Comparison of ENCODE assay signal across 8 cellular contexts in genomic region chr21:37366488-37367300, GRCh38. TPM values are rescaled to one million over a fixed set of nuclear protein-coding genes. Genes with fewer than 3 reads are reported as not detected.
DNase-seq lines count a peak whose midpoint lies in the region; ATAC-seq, FAIRE-seq and TF ChIP-seq lines count a peak whose summit lies in the region.

TSS of gene DYRK1A (plus strand) at chr21:37366773. CDS start at chr21:37420375, 53,602 bp downstream.

- H2BK5ac ChIP-seq in trophoblast cell (ENCODE audit: low read depth, low read length, poor library complexity) = peak within 1 kb of the TSS; percentile 100

- DNase-seq in GM12891 (ENCODE audit: insufficient read length, low spot score) (peak; percentile 89), NCI-H1436 treated with DMSO at 0.1 percent for 48 hours (lab: John Stamatoyannopoulos, UW) (peak; percentile 83), T-cell (peak; percentile 95 to 99 (median 98)), cardiac septum (ENCODE audit: low spot score) (peak; percentile 99), trophoblast cell (peak; percentile 98 to 99), transverse colon (peak; percentile 99)

- H3K4me2 ChIP-seq in trophoblast cell (ENCODE audit: low read length) = peak within 1 kb of the TSS; percentile 95

- H3K27me3 Mint-ChIP-seq in T-cell = no peaks in the 10 kb centered on the region

- peak within 1 kb of the TSS; percentile 100 for H4K91ac ChIP-seq in trophoblast cell (ENCODE audit: low read depth, low read length)

- H2BK120ac ChIP-seq in trophoblast cell (ENCODE audit: insufficient read depth, low read length, poor library complexity) = peak within 1 kb of the TSS; percentile 99

- no peaks in the 10 kb centered on the region for H3K9me3 Mint-ChIP-seq in T-cell

- peak within 1 kb of the TSS; percentile 100 for H3K4me3 ChIP-seq in trophoblast cell (ENCODE audit: low read depth, low read length)
- H3K4me3 ChIP-seq in transverse colon = peak within 1 kb of the TSS; percentile 84 to 99 (median 96)

- TF ChIP-seq POLR2A in GM12891 (IDR thresholded peaks at IDR 0.05; ENCODE audit: low read depth, low read length) (peak; percentile 76), transverse colon (IDR thresholded peaks at IDR 0.05) (peak; percentile 92)

- H2AK5ac ChIP-seq in trophoblast cell (ENCODE audit: low read length) = peak within 1 kb of the TSS; percentile 100

- peaks cover 42 to 49% (median 46%) of the 10 kb centered on the region in 3 donors for H3K4me1 Mint-ChIP-seq in T-cell

- CTCF ChIA-PET in T-cell (lab: Charles Lee) = interaction anchor here in 1 of 2 donors (1.6 to 2.1 kb wide), 2 partner anchors 98 to 197 kb away, joined by 5 to 6 read pairs; no protein-coding TSS in a partner anchor

- H4K8ac ChIP-seq in trophoblast cell (ENCODE audit: low read depth, low read length) = peak within 1 kb of the TSS; percentile 99

- TF ChIP-seq CTCF in transverse colon (IDR thresholded peaks at IDR 0.05) = no peak

- TF ChIP-seq EP300 in transverse colon (IDR thresholded peaks at IDR 0.05; ENCODE audit: low read depth) = peak; percentile 72

- FAIRE-seq in GM12891 (lab: Jason Lieb, UNC) = peak; percentile 94

- peak within 1 kb of the TSS; percentile 100 for H3K9ac ChIP-seq in trophoblast cell (ENCODE audit: low read length)

- peaks cover 28% of the 10 kb centered on the region for H3K79me2 ChIP-seq in trophoblast cell (ENCODE audit: control insufficient read depth, insufficient read depth, low read length, poor library complexity)

- in situ Hi-C loops in transverse colon (cut with MboI; ENCODE audit: low pct_ligation_motif_present in 1 of 4, low pct_unique_long_range_greater_than_20kb in 1 of 4, low sequenced_read_pairs in 3 of 4) = no loop called here

- H3K4me3 Mint-ChIP-seq in T-cell = peak within 1 kb of the TSS; percentile 97 to 100 (median 98)

- no peaks in the 10 kb centered on the region for H3K9me3 ChIP-seq in trophoblast cell (ENCODE audit: insufficient read depth, low read depth, low read length)
- no peaks in the 10 kb centered on the region for H3K9me3 ChIP-seq in transverse colon

- intact Hi-C loops in cardiac septum (cut with DNase I) (loop anchor here (1.0 to 5.0 kb wide), 4 partner anchors 27 to 196 kb away; no protein-coding TSS in a partner anchor), transverse colon (cut with DNase I; ENCODE audit: low total_unique reads) (loop anchor here (10.0 kb wide), 1 partner anchor 198 kb away; no protein-coding TSS in a partner anchor)

- peaks cover 0 to 2% of the 10 kb centered on the region in 2 experiments for H3K4me1 ChIP-seq in trophoblast cell (ENCODE audit: control insufficient read depth in 1 of 2, insufficient read depth in 2 of 2, low read length in 2 of 2)
- peaks cover 9 to 43% (median 33%) of the 10 kb centered on the region in 4 donors for H3K4me1 ChIP-seq in transverse colon

- 0 to 1% (median 0%) methylated on average over 78 to 89 of the region's 89 CpGs for WGBS in adipose tissue, 3 donors
- WGBS in trophoblast cell (ENCODE audit: extremely low coverage, insufficient coverage, insufficient read length) = no CpG with 5 or more reads among the region's 89 CpGs
- 0% methylated on average over 71 of the region's 89 CpGs; no CpG with 5 or more reads in 1 of the 2 donors for WGBS in transverse colon (ENCODE audit: low coverage in 1 of 2), 2 donors

- peak within 1 kb of the TSS; percentile 100 for H3K18ac ChIP-seq in trophoblast cell (ENCODE audit: low read length)

- peaks cover 25% of the 10 kb centered on the region for H3K79me1 ChIP-seq in trophoblast cell (ENCODE audit: low read length)

- H4K12ac ChIP-seq in trophoblast cell (ENCODE audit: low read depth, low read length) = peak within 1 kb of the TSS; percentile 100

- H3K14ac ChIP-seq in trophoblast cell (ENCODE audit: low read length) = peak within 1 kb of the TSS; percentile 100

- H3K36me3 Mint-ChIP-seq in T-cell = no peaks in the 10 kb centered on the region

- H3K27ac Mint-ChIP-seq in T-cell = peak within 1 kb of the TSS; percentile 99 to 100

- H3K4ac ChIP-seq in trophoblast cell (ENCODE audit: low read depth, low read length) = peak within 1 kb of the TSS; percentile 100

- peak within 1 kb of the TSS; percentile 100 for H3K23ac ChIP-seq in trophoblast cell (ENCODE audit: low read length)

- H2AFZ ChIP-seq in trophoblast cell (ENCODE audit: insufficient read depth, low read length, poor library complexity) = peak within 1 kb of the TSS; percentile 100

- H3K27me3 ChIP-seq in trophoblast cell (ENCODE audit: insufficient read depth, low read length) (no peaks in the 10 kb centered on the region), transverse colon (no peaks in the 10 kb centered on the region)

- POLR2A ChIA-PET in T-cell (lab: Charles Lee) = interaction anchor here in 1 of 2 donors (0.6 to 1.0 kb wide), 7 partner anchors 44 to 1193 kb away, joined by 3 to 10 read pairs (median 4); partner anchors contain the start of gene VPS26C

- H2BK12ac ChIP-seq in trophoblast cell (ENCODE audit: low read length) = peak within 1 kb of the TSS; percentile 92

- ATAC-seq in HG02840 (IDR thresholded peaks at IDR 0.05; ENCODE audit: low FRiP score, unreplicated experiment) (peak; percentile 72), T-cell (replicated peaks in 1 of 4) (peak; percentile 83 to 86 (median 85))

- H3K27ac ChIP-seq in adipose tissue (ENCODE audit: low read depth, low read length) = peak within 1 kb of the TSS; percentile 96
- H3K27ac ChIP-seq in trophoblast cell (ENCODE audit: low read depth, low read length) = peak within 1 kb of the TSS; percentile 100
- peak within 1 kb of the TSS; percentile 96 to 100 (median 100) for H3K27ac ChIP-seq in transverse colon

- no peaks in the 10 kb centered on the region for H3K36me3 ChIP-seq in trophoblast cell (ENCODE audit: control insufficient read depth in 1 of 2, insufficient read depth in 2 of 2, low read length in 2 of 2)
- H3K36me3 ChIP-seq in transverse colon = no peaks in the 10 kb centered on the region

TF ChIP-seq in GM12891, 5 proteins besides CTCF, POLR2A, EP300 and RAD21:
- TF ChIP-seq POLR2AphosphoS5 (IDR thresholded peaks at IDR 0.05; ENCODE audit: low read depth, low read length) (0 out of 2 replicates have a peak, but pooled peaks have one; percentile 58), SPI1 (IDR thresholded peaks at IDR 0.05; ENCODE audit: low read depth, low read length) (no peak), PAX5 (IDR thresholded peaks at IDR 0.05; ENCODE audit: insufficient read depth, low read length, severe bottlenecking) (no peak), TAF1 (IDR thresholded peaks at IDR 0.05; ENCODE audit: low read depth, low read length) (peak; percentile 70), POU2F2 (IDR thresholded peaks at IDR 0.05; ENCODE audit: low read depth, low read length) (no peak)
TF ChIP-seq in GM12891: peak in this region for 2.

RNA-seq across cellular contexts. Expression of gene DYRK1A, which starts in this region (rescaled TPM):
- polyA plus RNA-seq in GM12891 (2012; ENCODE audit: low read depth, missing spikeins) = 16.2 TPM
- 100 to 1,000 TPM; 113 to 149 (median 115) TPM for total RNA-seq in T-cell
- 10 to 100 TPM in 2 of 3 donors, 1 to 10 TPM in 1; 8.6 to 15.1 (median 13.2) TPM for polyA plus RNA-seq in adipose tissue
- 72.9 TPM for total RNA-seq in cardiac septum
- 25.1 and 25.7 TPM in 2 replicates for polyA plus RNA-seq in trophoblast cell (2013)
- total RNA-seq in transverse colon = 100 to 1,000 TPM in 2 of 4 donors, 10 to 100 TPM in 2; 71.5 to 116 (median 90.9) TPM

Comparison
In these comparisons a context has a peak if more than half of its experiments do, and no peak if none do; other contexts are left out.
1. Peak in every context shown above with its lines: DNase-seq, ATAC-seq, H3K4me3 ChIP-seq and H3K27ac ChIP-seq.